In the genomic region with DNA sequence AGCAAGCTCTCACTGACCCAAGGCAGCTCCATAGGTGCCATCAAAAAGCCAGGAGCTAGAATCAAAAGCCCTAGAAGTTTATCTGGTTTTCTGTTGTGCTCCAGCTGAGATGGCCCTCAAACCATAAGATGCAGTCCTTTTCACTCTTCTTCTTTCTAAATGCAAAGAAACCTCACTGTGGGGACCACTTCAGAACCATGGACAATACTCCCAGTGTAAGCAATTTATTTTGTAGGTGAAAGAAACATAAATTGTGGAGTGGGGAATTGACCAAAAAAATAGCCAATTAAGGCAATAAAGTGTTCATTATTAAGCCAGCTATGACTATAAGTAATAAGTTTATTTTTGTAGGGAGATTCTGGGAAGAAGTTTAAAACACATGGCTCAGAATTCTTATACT, we compare ENCODE assay signal across 14 cellular contexts.
DNase-seq lines count a peak whose midpoint lies in the region; ATAC-seq and TF ChIP-seq lines count a peak whose summit lies in the region.
"Had no signal": no experiment of that assay in that cellular context is flagged by ENCODE, and none has a peak within 500 bp of the region (broad histone marks: within the 10 kb centered on the region; RNA-seq: fewer than 3 reads in every experiment).

No MANE protein-coding gene starts in this region.

- TF ChIP-seq POLR2A in HCT116 (IDR thresholded peaks at IDR 0.05; ENCODE audit: borderline replicate concordance, extremely low read depth, insufficient read depth, insufficient read length) (no peak), Peyer's patch (IDR thresholded peaks at IDR 0.05) (no peak)

- RAD21 ChIA-PET in HCT116 (lab: Charles Lee; ENCODE audit: low non-redundant PET in 1 of 2, low total read pairs in 2 of 2, uncharacterized antibody in 2 of 2, unreplicated experiment in 2 of 2) = no interaction called here

- H3K36me3 Mint-ChIP-seq in endothelial cell (ENCODE audit: low read depth, unreplicated experiment) = no peaks in the 10 kb centered on the region
- H3K36me3 Mint-ChIP-seq: CD4-positive, CD25-positive, alpha-beta regulatory T cell; IgD-negative memory B cell had no signal

- DNase-seq in HCT116 (ENCODE audit: low read depth, low spot score) (no peak), amniotic epithelial cell (ENCODE audit: low read depth) (peak; percentile 19), epithelial cell of esophagus (ENCODE audit: low read depth) (peak; percentile 18), iris pigment epithelial cell (ENCODE audit: low read depth) (peak; percentile 5), endothelial cell (ENCODE audit: low spot score) (no peak), NCI-H1092 (lab: John Stamatoyannopoulos, UW) (no peak), Peyer's patch (no peak)
- DNase-seq: ACHN; CD4-positive, CD25-positive, alpha-beta regulatory T cell; DMS 273 treated with DMSO at 0.1 percent for 48 hours; HCEC 1CT had no signal

- H3K9me2 ChIP-seq in HCT116 (ENCODE audit: insufficient read depth) = no peaks in the 10 kb centered on the region

- H3K4me1 Mint-ChIP-seq in endothelial cell (ENCODE audit: unreplicated experiment) = no peaks in the 10 kb centered on the region
- H3K4me1 Mint-ChIP-seq: CD4-positive, CD25-positive, alpha-beta regulatory T cell; IgD-negative memory B cell had no signal

- H3K4me3 Mint-ChIP-seq in endothelial cell (ENCODE audit: unreplicated experiment) = no peak overlapping the region
- H3K4me3 Mint-ChIP-seq: CD4-positive, CD25-positive, alpha-beta regulatory T cell; IgD-negative memory B cell had no signal

- H3K36me3 ChIP-seq in HCT116 (ENCODE audit: control insufficient read depth in 1 of 2, insufficient read depth in 2 of 2, low read length in 2 of 2) (no peaks in the 10 kb centered on the region), Peyer's patch (no peaks in the 10 kb centered on the region)
- H3K36me3 ChIP-seq: BLaER1 treated with 17β-estradiol and CSF1 and Interleukin-3, amounts not matched to agents 10 nM and 100 nM had no signal

- no peak for TF ChIP-seq RAD21 in HCT116 (IDR thresholded peaks at IDR 0.05; ENCODE audit: low read depth)

- H3K27ac Mint-ChIP-seq in endothelial cell (ENCODE audit: unreplicated experiment) = no peak overlapping the region
- H3K27ac Mint-ChIP-seq: CD4-positive, CD25-positive, alpha-beta regulatory T cell; IgD-negative memory B cell had no signal

- ATAC-seq in HCT116 (no peak), GM21367 (IDR thresholded peaks at IDR 0.05; ENCODE audit: unreplicated experiment) (no peak)

- H3K4me1 ChIP-seq in HCT116 (ENCODE audit: control insufficient read depth in 1 of 2, insufficient read depth in 2 of 2, low read length in 2 of 2) = no peaks in the 10 kb centered on the region
- no peaks in the 10 kb centered on the region for H3K4me1 ChIP-seq in Peyer's patch
- H3K4me1 ChIP-seq: BLaER1 treated with 17β-estradiol and CSF1 and Interleukin-3, amounts not matched to agents 10 nM and 100 nM had no signal

- intact Hi-C loops in HCT116 (cut with micrococcal nuclease) = no loop called here

- H3K27me3 ChIP-seq in HCT116 (ENCODE audit: insufficient read depth, low read length) (no peaks in the 10 kb centered on the region), Peyer's patch (no peaks in the 10 kb centered on the region)
- H3K27me3 ChIP-seq: BLaER1 treated with 17β-estradiol and CSF1 and Interleukin-3, amounts not matched to agents 10 nM and 100 nM had no signal

- no peaks in the 10 kb centered on the region for H3K9me3 ChIP-seq in HCT116 (ENCODE audit: control insufficient read depth in 1 of 2, insufficient read depth in 1 of 2, low read depth in 1 of 2, low read length in 2 of 2)
- no peaks in the 10 kb centered on the region for H3K9me3 ChIP-seq in Peyer's patch

- H3K4me3 ChIP-seq in HCT116 (replicated peaks in 1 of 2; ENCODE audit: low read depth in 1 of 2, low read length in 2 of 2) = no peak overlapping the region
- H3K4me3 ChIP-seq in epithelial cell of esophagus (ENCODE audit: low read length) = no peak overlapping the region
- no peak overlapping the region for H3K4me3 ChIP-seq in Peyer's patch
- H3K4me3 ChIP-seq: BLaER1 treated with 17β-estradiol and CSF1 and Interleukin-3, amounts not matched to agents 10 nM and 100 nM had no signal

- H4K20me1 ChIP-seq in HCT116 (ENCODE audit: insufficient read depth) = no peaks in the 10 kb centered on the region
- H4K20me1 ChIP-seq: BLaER1 treated with 17β-estradiol and CSF1 and Interleukin-3, amounts not matched to agents 10 nM and 100 nM had no signal

- CTCF ChIA-PET in HCT116 (lab: Charles Lee) = no interaction called here

- no peak overlapping the region for H2AFZ ChIP-seq in HCT116 (ENCODE audit: low read depth, low read length, poor library complexity, severe bottlenecking)

- H3K27me3 Mint-ChIP-seq in endothelial cell (ENCODE audit: unreplicated experiment) = no peaks in the 10 kb centered on the region
- H3K27me3 Mint-ChIP-seq: CD4-positive, CD25-positive, alpha-beta regulatory T cell; IgD-negative memory B cell had no signal

- no peak overlapping the region for H3K9ac ChIP-seq in HCT116 (ENCODE audit: low read length)
- H3K9ac ChIP-seq: BLaER1 treated with 17β-estradiol and CSF1 and Interleukin-3, amounts not matched to agents 10 nM and 100 nM had no signal

- POLR2A ChIA-PET in HCT116 (lab: Charles Lee) = no interaction called here

- no peak overlapping the region for H3K4me2 ChIP-seq in HCT116 (ENCODE audit: low read length)
- H3K4me2 ChIP-seq: BLaER1 treated with 17β-estradiol and CSF1 and Interleukin-3, amounts not matched to agents 10 nM and 100 nM had no signal

- no peaks in the 10 kb centered on the region for H3K79me2 ChIP-seq in HCT116 (ENCODE audit: insufficient read depth, low read length)

- no TSS peak for BruUV-seq in HCT116 (replicated peaks; lab: Mats Ljungman, UMichigan)

- H3K9me3 Mint-ChIP-seq in endothelial cell (ENCODE audit: unreplicated experiment) = no peaks in the 10 kb centered on the region

- H3K27ac ChIP-seq in HCT116 (ENCODE audit: low read depth, low read length) = no peak overlapping the region
- no peak overlapping the region for H3K27ac ChIP-seq in Peyer's patch
- H3K27ac ChIP-seq: BLaER1 treated with 17β-estradiol and CSF1 and Interleukin-3, amounts not matched to agents 10 nM and 100 nM had no signal

- TF ChIP-seq CTCF in HCT116 (IDR thresholded peaks at IDR 0.05 in 2 of 3, conservative IDR thresholded peaks at IDR 0.05 in 1 of 3; ENCODE audit: borderline replicate concordance in 1 of 3, insufficient read depth in 1 of 3, low read depth in 2 of 3, low read length in 2 of 3) (no peak), epithelial cell of esophagus (IDR thresholded peaks at IDR 0.05; ENCODE audit: insufficient read depth, low read depth, low read length, missing control alignments) (no peak), endothelial cell (IDR thresholded peaks at IDR 0.05; ENCODE audit: unreplicated experiment) (no peak), Peyer's patch (IDR thresholded peaks at IDR 0.05) (no peak)

TF ChIP-seq in HCT116, 20 proteins besides CTCF, POLR2A, EP300 and RAD21:
- TF ChIP-seq, protein P1, sequence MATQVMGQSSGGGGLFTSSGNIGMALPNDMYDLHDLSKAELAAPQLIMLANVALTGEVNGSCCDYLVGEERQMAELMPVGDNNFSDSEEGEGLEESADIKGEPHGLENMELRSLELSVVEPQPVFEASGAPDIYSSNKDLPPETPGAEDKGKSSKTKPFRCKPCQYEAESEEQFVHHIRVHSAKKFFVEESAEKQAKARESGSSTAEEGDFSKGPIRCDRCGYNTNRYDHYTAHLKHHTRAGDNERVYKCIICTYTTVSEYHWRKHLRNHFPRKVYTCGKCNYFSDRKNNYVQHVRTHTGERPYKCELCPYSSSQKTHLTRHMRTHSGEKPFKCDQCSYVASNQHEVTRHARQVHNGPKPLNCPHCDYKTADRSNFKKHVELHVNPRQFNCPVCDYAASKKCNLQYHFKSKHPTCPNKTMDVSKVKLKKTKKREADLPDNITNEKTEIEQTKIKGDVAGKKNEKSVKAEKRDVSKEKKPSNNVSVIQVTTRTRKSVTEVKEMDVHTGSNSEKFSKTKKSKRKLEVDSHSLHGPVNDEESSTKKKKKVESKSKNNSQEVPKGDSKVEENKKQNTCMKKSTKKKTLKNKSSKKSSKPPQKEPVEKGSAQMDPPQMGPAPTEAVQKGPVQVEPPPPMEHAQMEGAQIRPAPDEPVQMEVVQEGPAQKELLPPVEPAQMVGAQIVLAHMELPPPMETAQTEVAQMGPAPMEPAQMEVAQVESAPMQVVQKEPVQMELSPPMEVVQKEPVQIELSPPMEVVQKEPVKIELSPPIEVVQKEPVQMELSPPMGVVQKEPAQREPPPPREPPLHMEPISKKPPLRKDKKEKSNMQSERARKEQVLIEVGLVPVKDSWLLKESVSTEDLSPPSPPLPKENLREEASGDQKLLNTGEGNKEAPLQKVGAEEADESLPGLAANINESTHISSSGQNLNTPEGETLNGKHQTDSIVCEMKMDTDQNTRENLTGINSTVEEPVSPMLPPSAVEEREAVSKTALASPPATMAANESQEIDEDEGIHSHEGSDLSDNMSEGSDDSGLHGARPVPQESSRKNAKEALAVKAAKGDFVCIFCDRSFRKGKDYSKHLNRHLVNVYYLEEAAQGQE (IDR thresholded peaks at IDR 0.05; ENCODE audit: low read depth) = peak; percentile 27
- TF ChIP-seq, protein P2, sequence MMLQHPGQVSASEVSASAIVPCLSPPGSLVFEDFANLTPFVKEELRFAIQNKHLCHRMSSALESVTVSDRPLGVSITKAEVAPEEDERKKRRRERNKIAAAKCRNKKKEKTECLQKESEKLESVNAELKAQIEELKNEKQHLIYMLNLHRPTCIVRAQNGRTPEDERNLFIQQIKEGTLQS (IDR thresholded peaks at IDR 0.05) = no peak

Comparison
In these comparisons a context has a peak if more than half of its experiments do, and no peak if none do; other contexts are left out.
1. DNase-seq: peak in amniotic epithelial cell (single experiment), epithelial cell of esophagus (single experiment) and iris pigment epithelial cell (single experiment); none in HCT116 (single experiment), endothelial cell (single experiment), NCI-H1092 (single experiment) and Peyer's patch (0 of 3).